ENCODE assay signal across 8 cellular contexts in genomic region chr22:24953294-24954113, GRCh38. TPM values are rescaled to one million over a fixed set of nuclear protein-coding genes. Genes with fewer than 3 reads are reported as not detected.
DNase-seq lines count a peak whose midpoint lies in the region; ATAC-seq and TF ChIP-seq lines count a peak whose summit lies in the region.

No MANE protein-coding gene starts in this region.

- in situ Hi-C loops in GM23248 (cut with MboI) = no loop called here

- peak overlapping the region; percentile 93 for H2AFZ ChIP-seq in GM23248

- no peaks in the 10 kb centered on the region for H3K36me3 Mint-ChIP-seq in activated B cell treated with CpG ODN at 0.5 μM for 24 hours (ENCODE audit: low read depth)

- H3K27ac ChIP-seq in GM23248 (no peak overlapping the region), heart left ventricle (peak overlapping the region; percentile 72 to 88 (median 79)), psoas muscle (peak overlapping the region; percentile 54)

- peaks cover 62% of the 10 kb centered on the region for H3K27me3 Mint-ChIP-seq in activated B cell treated with CpG ODN at 0.5 μM for 24 hours

- WGBS in GM23248 (ENCODE audit: low coverage in 1 of 2, low lambda C conversion rate in 2 of 2, missing lambda C conversion rate in 2 of 2), 2 experiments = 8 to 17% methylated on average over 13 to 33 of the region's 53 CpGs
- 8 to 15% (median 11%) methylated on average over 25 to 53 of the region's 53 CpGs for WGBS in heart left ventricle, 4 donors
- WGBS in psoas muscle, 3 donors = 11 to 29% (median 18%) methylated on average over 23 to 53 of the region's 53 CpGs

- no peaks in the 10 kb centered on the region for H3K36me3 ChIP-seq in GM23248 (ENCODE audit: low read depth)
- H3K36me3 ChIP-seq in heart left ventricle = no peaks in the 10 kb centered on the region
- no peaks in the 10 kb centered on the region for H3K36me3 ChIP-seq in psoas muscle (ENCODE audit: insufficient read depth in 1 of 2, low read depth in 1 of 2)

- H3K4me1 ChIP-seq in GM23248 (ENCODE audit: insufficient read depth) = 0 out of 2 replicates have a peak, but pooled peaks cover 3% of the 10 kb centered on the region
- H3K4me1 ChIP-seq in heart left ventricle = peaks cover 0 to 41% (median 12%) of the 10 kb centered on the region in 12 donors
- no peaks in the 10 kb centered on the region for H3K4me1 ChIP-seq in psoas muscle

- H3K9me3 ChIP-seq in GM23248 (ENCODE audit: low read depth) (no peaks in the 10 kb centered on the region), heart left ventricle (no peaks in the 10 kb centered on the region), psoas muscle (no peaks in the 10 kb centered on the region)

- H3K9ac ChIP-seq in GM23248 = peak overlapping the region; percentile 73

- ATAC-seq in activated B cell treated with CpG ODN at 0.5 μM for 24 hours (ENCODE audit: low read depth) = no peak
- peak in 3 of 4 donors; percentile 20 to 45 (median 44) for ATAC-seq in heart left ventricle
- ATAC-seq in psoas muscle = peak in 1 of 4 donors; percentile 5
- no peak for ATAC-seq in GM21526 (IDR thresholded peaks at IDR 0.05; ENCODE audit: low FRiP score, unreplicated experiment)
- no peak for ATAC-seq in HG03457 (IDR thresholded peaks at IDR 0.05; ENCODE audit: unreplicated experiment)

- H3F3A ChIP-seq in GM23248 (ENCODE audit: insufficient read depth) = no peaks in the 10 kb centered on the region

- no peaks in the 10 kb centered on the region for H3K9me3 Mint-ChIP-seq in activated B cell treated with CpG ODN at 0.5 μM for 24 hours

- TF ChIP-seq POLR2A in heart left ventricle (IDR thresholded peaks at IDR 0.05) = no peak

- no peak overlapping the region for H3K27ac Mint-ChIP-seq in activated B cell treated with CpG ODN at 0.5 μM for 24 hours

- peak overlapping the region; percentile 42 for H3K4me3 Mint-ChIP-seq in activated B cell treated with CpG ODN at 0.5 μM for 24 hours

- H3K79me2 ChIP-seq in GM23248 (ENCODE audit: insufficient read depth) = no peaks in the 10 kb centered on the region

- H4K20me1 ChIP-seq in GM23248 (ENCODE audit: insufficient read depth) = no peaks in the 10 kb centered on the region

- TF ChIP-seq CTCF in activated B cell treated with CpG ODN at 0.5 μM for 24 hours (IDR thresholded peaks at IDR 0.05) = no peak
- TF ChIP-seq CTCF in heart left ventricle (IDR thresholded peaks at IDR 0.05) = no peak
- no peak for TF ChIP-seq CTCF in psoas muscle (IDR thresholded peaks at IDR 0.05)

- DNase-seq in GM23248 (no peak), activated B cell treated with CpG ODN at 0.5 μM for 24 hours (no peak), heart left ventricle (peak; percentile 53 to 76 (median 66)), psoas muscle (peak in 1 of 2 donors; percentile 25), NCI-H2171 (lab: John Stamatoyannopoulos, UW) (no peak), AG08395 (ENCODE audit: low spot score) (no peak)

- peaks cover 14% of the 10 kb centered on the region for H3K4me1 Mint-ChIP-seq in activated B cell treated with CpG ODN at 0.5 μM for 24 hours

- CTCF ChIA-PET in activated B cell treated with CpG ODN at 0.5 μM for 24 hours (lab: Charles Lee) = no interaction called here

- intact Hi-C loops in activated B cell treated with CpG ODN at 0.5 μM for 24 hours (cut with micrococcal nuclease) (no loop called here), heart left ventricle (cut with DNase I) (loop anchor here in 9 of 10 donors (2.0 to 5.0 kb wide), 4 partner anchors 34 to 95 kb away; no protein-coding TSS in a partner anchor), psoas muscle (cut with DNase I) (loop anchor here in 1 of 2 donors (2.0 to 5.0 kb wide), 2 partner anchors 74 to 95 kb away; no protein-coding TSS in a partner anchor)

- H3K4me2 ChIP-seq in GM23248 (ENCODE audit: unreplicated experiment) = peak overlapping the region; percentile 63

- peak overlapping the region; percentile 78 for H3K4me3 ChIP-seq in GM23248
- H3K4me3 ChIP-seq in heart left ventricle = peak overlapping the region; percentile 43 to 97 (median 78)
- peak overlapping the region; percentile 76 for H3K4me3 ChIP-seq in psoas muscle

- POLR2A ChIA-PET in activated B cell treated with CpG ODN at 0.5 μM for 24 hours (lab: Charles Lee) = no interaction called here

- H3K27me3 ChIP-seq in GM23248 (replicated peaks; ENCODE audit: insufficient read depth) (peaks cover 21% of the 10 kb centered on the region; the same call in 1 of the 2 replicates), heart left ventricle (peaks cover 0 to 14% (median 0%) of the 10 kb centered on the region in 9 donors), psoas muscle (ENCODE audit: insufficient read depth in 3 of 3, low read length in 2 of 3) (peaks cover 0 to 54% (median 2%) of the 10 kb centered on the region in 3 donors)

- no peaks in the 10 kb centered on the region for H3K9me2 ChIP-seq in GM23248 (ENCODE audit: insufficient read depth)

RNA-seq across cellular contexts. Expression of gene KIAA1671, which starts 1.0 kb away (rescaled TPM):
- 0.51 and 0.76 TPM in 2 replicates for total RNA-seq in GM23248 (2014; rRNA removed; shearing (Covaris generic))
- polyA plus RNA-seq in GM23248 (2016; fragmentation: Nextera tagmentation; extraction: Ambion mirVana) (0.25 and 0.39 TPM in 2 replicates), heart left ventricle (1 to 10 TPM; 4.5 to 5.7 TPM), psoas muscle (10 to 100 TPM in 1 of 3 donors, 1 to 10 TPM in 2; 1.9 to 15.8 (median 8.8) TPM)
- total RNA-seq in activated B cell treated with CpG ODN at 0.5 μM for 24 hours (0.02 and 0.04 TPM in 2 replicates), heart left ventricle (10 to 100 TPM in 8 of 9 donors, 1 to 10 TPM in 1; 7.2 to 22.1 (median 14.8) TPM), psoas muscle (10 to 100 TPM; 12.2 to 56.9 (median 26.1) TPM)

RNA-seq across cellular contexts. Expression of gene LHFPL7, which starts 7.0 kb away (rescaled TPM):
- total RNA-seq in GM23248 (2014; rRNA removed; shearing (Covaris generic)) = not detected in 2 replicates
- polyA plus RNA-seq in GM23248 (2016; fragmentation: Nextera tagmentation; extraction: Ambion mirVana) = not detected in 2 replicates
- not detected in 2 replicates for total RNA-seq in activated B cell treated with CpG ODN at 0.5 μM for 24 hours
- total RNA-seq in heart left ventricle = not detected
- polyA plus RNA-seq in heart left ventricle = not detected
- not detected for total RNA-seq in psoas muscle
- polyA plus RNA-seq in psoas muscle = not detected

Comparison
In these comparisons a context has a peak if more than half of its experiments do, and no peak if none do; other contexts are left out.
1. DNase-seq: peak in heart left ventricle (5 of 5); none in GM23248 (single experiment), activated B cell treated with CpG ODN at 0.5 μM for 24 hours (single experiment), NCI-H2171 (single experiment) and AG08395 (single experiment).
2. ATAC-seq: peak in heart left ventricle (3 of 4); none in activated B cell treated with CpG ODN at 0.5 μM for 24 hours (single experiment), GM21526 (single experiment) and HG03457 (single experiment).
3. Peak in every context shown above with its lines, with median percentiles within 50 percentile points of each other: H3K4me3 ChIP-seq.